Comparison of ENCODE assay signal across 8 cellular contexts in genomic region chrX:120244395-120244734, GRCh38. TPM values are rescaled to one million over a fixed set of nuclear protein-coding genes. Genes with fewer than 3 reads are reported as not detected.
DNase-seq lines count a peak whose midpoint lies in the region; ATAC-seq, FAIRE-seq and TF ChIP-seq lines count a peak whose summit lies in the region.

No MANE protein-coding gene starts in this region.

- TF ChIP-seq POLR2A in HepG2 (IDR thresholded peaks at IDR 0.05; ENCODE audit: insufficient read depth in 1 of 2, low read depth in 2 of 2, low read length in 2 of 2) = no peak
- no peak for TF ChIP-seq POLR2A in transverse colon (IDR thresholded peaks at IDR 0.05)

- CTCF ChIA-PET in CD8-positive, alpha-beta T cell (lab: Charles Lee) = no interaction called here
- CTCF ChIA-PET in HepG2 (lab: Yijun Ruan, JAX; ENCODE audit: low intra/inter-chr PET ratio, low total read pairs) = no interaction called here

- BruUV-seq in HepG2 (replicated peaks; lab: Mats Ljungman, UMichigan) = no TSS peak

- TF ChIP-seq EP300 in HepG2 (IDR thresholded peaks at IDR 0.05; ENCODE audit: low read depth in 2 of 2, low read length in 2 of 2) (no peak), HepG2 (CRISPR knock-in tag; IDR thresholded peaks at IDR 0.05; ENCODE audit: borderline replicate concordance) (no peak), transverse colon (IDR thresholded peaks at IDR 0.05; ENCODE audit: low read depth) (no peak)

- no peaks in the 10 kb centered on the region for H3K9me3 Mint-ChIP-seq in CD8-positive, alpha-beta T cell

- H3K27ac Mint-ChIP-seq in CD8-positive, alpha-beta T cell = peak overlapping the region; percentile 93

- H3K27ac ChIP-seq in CD8-positive, alpha-beta T cell (ENCODE audit: low read depth, low read length) = peak overlapping the region; percentile 90
- H3K27ac ChIP-seq in HepG2 (ENCODE audit: extremely low read length, insufficient read depth, low read length) (peak overlapping the region; percentile 96), transverse colon (peak overlapping the region; percentile 86 to 96 (median 92))

- POLR2A ChIA-PET in CD8-positive, alpha-beta T cell (lab: Charles Lee) = no interaction called here
- POLR2A ChIA-PET in HepG2 (lab: Yijun Ruan, JAX) = no interaction called here

- H3K9me3 ChIP-seq in CD8-positive, alpha-beta T cell (ENCODE audit: low read length) = no peaks in the 10 kb centered on the region
- H3K9me3 ChIP-seq in adipocyte (ENCODE audit: control insufficient read depth, low read length) = no peaks in the 10 kb centered on the region
- H3K9me3 ChIP-seq in HepG2 (ENCODE audit: low read length) = no peaks in the 10 kb centered on the region
- H3K9me3 ChIP-seq in transverse colon = no peaks in the 10 kb centered on the region

- TF ChIP-seq CTCF in CD8-positive, alpha-beta T cell (IDR thresholded peaks at IDR 0.05) = no peak
- TF ChIP-seq CTCF in HepG2 (CRISPR knock-in tag; IDR thresholded peaks at IDR 0.05) = no peak
- no peak for TF ChIP-seq CTCF in transverse colon (IDR thresholded peaks at IDR 0.05)
- no peak for TF ChIP-seq CTCF in GM10266 (IDR thresholded peaks at IDR 0.05; ENCODE audit: control insufficient read depth, insufficient read depth, low read depth, missing control alignments)

- peak overlapping the region; percentile 90 for H3K4me3 ChIP-seq in CD8-positive, alpha-beta T cell (ENCODE audit: low read depth, low read length)
- peak overlapping the region; percentile 96 for H3K4me3 ChIP-seq in adipocyte (ENCODE audit: low read length)
- peak overlapping the region; percentile 80 to 82 (median 81) for H3K4me3 ChIP-seq in HepG2 (replicated peaks in 1 of 3; ENCODE audit: insufficient read depth in 1 of 3, low read depth in 2 of 3, low read length in 3 of 3)
- H3K4me3 ChIP-seq in transverse colon = peak overlapping the region; percentile 22 to 78 (median 57)

- FAIRE-seq in HepG2 (lab: Jason Lieb, UNC) = no peak

- H3K27me3 ChIP-seq in CD8-positive, alpha-beta T cell (ENCODE audit: insufficient read depth, low read length) = no peaks in the 10 kb centered on the region
- H3K27me3 ChIP-seq in adipocyte (replicated peaks; ENCODE audit: control insufficient read depth, insufficient read depth, low read length) = peaks cover 4% of the 10 kb centered on the region
- no peaks in the 10 kb centered on the region; a peak in 1 of 5 replicates for H3K27me3 ChIP-seq in HepG2 (ENCODE audit: control insufficient read depth in 1 of 2, insufficient read depth in 2 of 2, low read length in 2 of 2)
- H3K27me3 ChIP-seq in transverse colon = no peaks in the 10 kb centered on the region

- H3K4me1 Mint-ChIP-seq in CD8-positive, alpha-beta T cell (ENCODE audit: low read depth) = peaks cover 25% of the 10 kb centered on the region

- no peak for ATAC-seq in CD8-positive, alpha-beta T cell
- ATAC-seq in HG02759 (IDR thresholded peaks at IDR 0.05; ENCODE audit: unreplicated experiment) (peak; percentile 20), HepG2 (peak; percentile 56)

- peaks cover 23% of the 10 kb centered on the region for H3K79me2 ChIP-seq in HepG2 (ENCODE audit: insufficient read depth, low read length)

- peaks cover 2% of the 10 kb centered on the region for H3K27me3 Mint-ChIP-seq in CD8-positive, alpha-beta T cell (ENCODE audit: low read depth)

- peaks cover 7% of the 10 kb centered on the region for H3K36me3 Mint-ChIP-seq in CD8-positive, alpha-beta T cell

- peak overlapping the region; percentile 54 for H2AFZ ChIP-seq in HepG2 (ENCODE audit: low read length)

- H3K9ac ChIP-seq in adipocyte (ENCODE audit: low read length) (peak overlapping the region; percentile 86), HepG2 (ENCODE audit: insufficient read depth, low read depth, low read length) (peak overlapping the region; percentile 82)

- H3K36me3 ChIP-seq in CD8-positive, alpha-beta T cell (ENCODE audit: insufficient read depth, low read length) = no peaks in the 10 kb centered on the region
- H3K36me3 ChIP-seq in adipocyte (ENCODE audit: control insufficient read depth, insufficient read depth, low read length, severe bottlenecking) (no peaks in the 10 kb centered on the region), HepG2 (replicated peaks in 1 of 2; ENCODE audit: control insufficient read depth in 1 of 2, insufficient read depth in 2 of 2, low read length in 2 of 2) (peaks cover 0 to 5% of the 10 kb centered on the region in 2 experiments; a peak in 1 of 5 replicates), transverse colon (no peaks in the 10 kb centered on the region)

- in situ Hi-C loops in HepG2 (cut with HindIII; ENCODE audit: extremely low pct_ligation_motif_present, low pct_unique_long_range_greater_than_20kb) (loop anchor here (25.0 kb wide), 1 partner anchor 218 kb away; the partner anchor contains the start of gene LAMP2), transverse colon (cut with MboI; ENCODE audit: low pct_ligation_motif_present in 1 of 4, low pct_unique_long_range_greater_than_20kb in 1 of 4, low sequenced_read_pairs in 3 of 4) (no loop called here)

- under 1% methylated on average over 16 of the region's 16 CpGs for WGBS in HepG2 (ENCODE audit: low lambda C conversion rate)
- 39% methylated on average over 16 of the region's 16 CpGs; no CpG with 5 or more reads in 1 of the 2 donors for WGBS in transverse colon (ENCODE audit: low coverage in 1 of 2), 2 donors

- intact Hi-C loops in CD8-positive, alpha-beta T cell (cut with DNase I, micrococcal nuclease) = loop anchor here (2.0 to 10.0 kb wide), 5 partner anchors 297 to 1010 kb away; partner anchors contain the start of genes CUL4B (in 1 of the 2), NKAP (in 1 of the 2) and PGRMC1 (in 1 of the 2)
- intact Hi-C loops in HepG2 (cut with micrococcal nuclease; ENCODE audit: unreplicated experiment) = no loop called here
- intact Hi-C loops in transverse colon (cut with DNase I; ENCODE audit: low total_unique reads) = no loop called here

- peak overlapping the region; percentile 98 for H3K4me3 Mint-ChIP-seq in CD8-positive, alpha-beta T cell

- no peak for TF ChIP-seq RAD21 in HepG2 (CRISPR knock-in tag; IDR thresholded peaks at IDR 0.05)

- H3K4me1 ChIP-seq in CD8-positive, alpha-beta T cell (ENCODE audit: insufficient read depth, low read length) = peaks cover 15% of the 10 kb centered on the region
- peaks cover 5% of the 10 kb centered on the region for H3K4me1 ChIP-seq in adipocyte (ENCODE audit: control insufficient read depth, insufficient read depth, low read length)
- H3K4me1 ChIP-seq in HepG2 (ENCODE audit: insufficient read depth, low read length) = peaks cover 18% of the 10 kb centered on the region
- H3K4me1 ChIP-seq in transverse colon = peaks cover 4 to 9% (median 5%) of the 10 kb centered on the region in 4 donors

- H3K4me2 ChIP-seq in HepG2 (ENCODE audit: low read depth, low read length) = peak overlapping the region; percentile 73

- no peak for DNase-seq in CD8-positive, alpha-beta T cell
- DNase-seq in adipocyte (ENCODE audit: low read depth) (no peak), HepG2 (ENCODE audit: low spot score) (no peak), transverse colon (no peak), CD1c-positive myeloid dendritic cell (ENCODE audit: extremely low spot score) (no peak), GM10266 (ENCODE audit: extremely low spot score) (no peak)
- no peak for DNase-seq in stimulated activated CD4-positive, alpha-beta T cell treated with anti-CD3 and anti-CD28 coated beads, Interleukin-12 subunit alpha, Interleukin-12 subunit beta, amount 100 ng/mL, for 4 hours

- H4K20me1 ChIP-seq in HepG2 (ENCODE audit: insufficient read depth, low read length) = no peaks in the 10 kb centered on the region

TF ChIP-seq in HepG2, 621 proteins besides CTCF, POLR2A, EP300 and RAD21 (continues in another document):
- no peak for TF ChIP-seq TEAD3 (CRISPR knock-in tag; optimal IDR thresholded peaks at IDR 0.05; ENCODE audit: borderline replicate concordance)
- TF ChIP-seq ZNF777 (CRISPR knock-in tag; IDR thresholded peaks at IDR 0.05) = no peak
- TF ChIP-seq PHF21A (CRISPR knock-in tag; IDR thresholded peaks at IDR 0.05) = no peak
- no peak for TF ChIP-seq ZNF768 (CRISPR knock-in tag; IDR thresholded peaks at IDR 0.05)
- TF ChIP-seq KDM4B (CRISPR knock-in tag; IDR thresholded peaks at IDR 0.05) = no peak
- no peak for TF ChIP-seq TAF15 (IDR thresholded peaks at IDR 0.05; ENCODE audit: low read depth, low read length, poor library complexity, severe bottlenecking)
- no peak for TF ChIP-seq ZBTB3 (CRISPR knock-in tag; IDR thresholded peaks at IDR 0.05; ENCODE audit: borderline replicate concordance, low read depth)
- TF ChIP-seq HNRNPUL1 (IDR thresholded peaks at IDR 0.05; ENCODE audit: low read depth, low read length) = no peak
- no peak for TF ChIP-seq EZH2 (conservative IDR thresholded peaks at IDR 0.05; ENCODE audit: low read depth, low read length)
- no peak for TF ChIP-seq ZNF383 (CRISPR knock-in tag; IDR thresholded peaks at IDR 0.05; ENCODE audit: borderline replicate concordance)
- no peak for TF ChIP-seq ZNF552 (CRISPR knock-in tag; IDR thresholded peaks at IDR 0.05; ENCODE audit: borderline replicate concordance)
- no peak for TF ChIP-seq CC2D1A (CRISPR knock-in tag; IDR thresholded peaks at IDR 0.05)

RNA-seq across cellular contexts. Expression of gene ZBTB33, which starts 6.2 kb away (rescaled TPM):
- 10 to 100 TPM; 26.4 to 30.7 TPM for total RNA-seq in CD8-positive, alpha-beta T cell
- total RNA-seq in HepG2 (2016; rRNA removed; fragmentation: Illumina TruSeq; extraction: Trizol) (20.2 and 36.2 TPM in 2 replicates), transverse colon (10 to 100 TPM in 2 of 4 donors, 1 to 10 TPM in 2; 5.6 to 16.1 (median 10.0) TPM)
- 1.4 and 1.7 TPM in 2 replicates for total RNA-seq in HepG2 (2016; cell fraction: cytosol; rRNA removed; fragmentation: Illumina TruSeq; extraction: Trizol; ENCODE audit: low read depth)
- total RNA-seq in HepG2 (2016; cell fraction: insoluble cytoplasmic fraction; rRNA removed; fragmentation: Illumina TruSeq; extraction: Trizol) = 19.7 and 35.0 TPM in 2 replicates
- total RNA-seq in HepG2 (2016; cell fraction: membrane; rRNA removed; fragmentation: Illumina TruSeq; extraction: Trizol) = 7.5 and 8.5 TPM in 2 replicates
- total RNA-seq in HepG2 (2016; cell fraction: nucleus; rRNA removed; fragmentation: Illumina TruSeq; extraction: Trizol) = 20.0 and 21.0 TPM in 2 replicates
- polyA plus RNA-seq in HepG2 (2011; rRNA removed) = 5.7 and 6.5 TPM in 2 replicates
- polyA plus RNA-seq in HepG2 (2011; cell fraction: cytosol; rRNA removed) = 2.2 and 4.1 TPM in 2 replicates
- polyA plus RNA-seq in HepG2 (2011; cell fraction: nucleus; rRNA removed) = 3.3 and 6.2 TPM in 2 replicates
- 10.2 and 10.9 TPM in 2 replicates for polyA plus RNA-seq in HepG2 (2012)
- 0.65 and 0.86 TPM in 2 replicates for polyA plus RNA-seq in HepG2 (2016; cell fraction: cytosol; fragmentation: Illumina TruSeq; extraction: Trizol; ENCODE audit: low read depth)
- 29.1 and 30.2 TPM in 2 replicates for polyA plus RNA-seq in HepG2 (2016; cell fraction: insoluble cytoplasmic fraction; fragmentation: Illumina TruSeq; extraction: Trizol; ENCODE audit: low read depth)
- 3.3 and 4.2 TPM in 2 replicates for polyA plus RNA-seq in HepG2 (2016; cell fraction: membrane; fragmentation: Illumina TruSeq; extraction: Trizol; ENCODE audit: low read depth)
- 20.6 and 21.7 TPM in 2 replicates for polyA plus RNA-seq in HepG2 (2016; cell fraction: nucleus; fragmentation: Illumina TruSeq; extraction: Trizol; ENCODE audit: insufficient read depth, low read depth)
- 7.5 and 15.3 TPM in 2 replicates for polyA minus RNA-seq in HepG2 (2011; rRNA and poly(A)+ RNA removed; ENCODE audit: low replicate concordance)
- 13.4 and 17.0 TPM in 2 replicates for polyA minus RNA-seq in HepG2 (2011; cell fraction: cytosol; rRNA and poly(A)+ RNA removed)
- polyA minus RNA-seq in HepG2 (2011; cell fraction: nucleus; rRNA and poly(A)+ RNA removed) = 12.9 and 15.8 TPM in 2 replicates

Comparison
In these comparisons a context has a peak if more than half of its experiments do, and no peak if none do; other contexts are left out.
1. intact Hi-C loops: an anchor here in CD8-positive, alpha-beta T cell (2.0 to 10.0 kb wide); none called in HepG2 and transverse colon.